8 cellular contexts compared by ENCODE assay signal in genomic region chrX:129786210-129786651, GRCh38. TPM values are rescaled to one million over a fixed set of nuclear protein-coding genes. Genes with fewer than 3 reads are reported as not detected.
A peak's percentile ranks its signal among the peaks of the same experiment; 100 is the strongest.
DNase-seq lines count a peak whose midpoint lies in the region; ATAC-seq and TF ChIP-seq lines count a peak whose summit lies in the region.

No MANE protein-coding gene starts in this region.

- no peaks in the 10 kb centered on the region for H3K9me3 Mint-ChIP-seq in activated naive CD8-positive, alpha-beta T cell treated with anti-CD3 and anti-CD28 coated beads for 36 hours

- no peaks in the 10 kb centered on the region for H3K9me3 ChIP-seq in HAP-1

- CTCF ChIA-PET in GM10248 (lab: Yijun Ruan, JAX) = no interaction called here

- no peaks in the 10 kb centered on the region for H3K36me3 ChIP-seq in HAP-1 (replicated peaks)

- no peak overlapping the region for H3K4me3 ChIP-seq in HAP-1

- in situ Hi-C loops in HAP-1 (cut with MboI; ENCODE audit: low sequenced_read_pairs) = no loop called here

- no peaks in the 10 kb centered on the region for H3K27me3 Mint-ChIP-seq in activated naive CD8-positive, alpha-beta T cell treated with anti-CD3 and anti-CD28 coated beads for 36 hours

- H3K4me1 ChIP-seq in HAP-1 = no peaks in the 10 kb centered on the region

- peak overlapping the region; percentile 86 for H3K27ac Mint-ChIP-seq in activated naive CD8-positive, alpha-beta T cell treated with anti-CD3 and anti-CD28 coated beads for 36 hours

- H3K4me3 Mint-ChIP-seq in activated naive CD8-positive, alpha-beta T cell treated with anti-CD3 and anti-CD28 coated beads for 36 hours = peak overlapping the region; percentile 66

- POLR2A ChIA-PET in GM10248 (lab: Yijun Ruan, JAX) = interaction anchor here (1.0 kb wide), 1 partner anchor 12 kb away, joined by 5 read pairs; no protein-coding TSS in a partner anchor

- no peak for TF ChIP-seq CTCF in GM10248 (IDR thresholded peaks at IDR 0.05; ENCODE audit: control extremely low read depth, extremely low read depth, low read depth, missing control alignments)

- H3K27me3 ChIP-seq in HAP-1 (ENCODE audit: low read depth) = no peaks in the 10 kb centered on the region

- peaks cover 50% of the 10 kb centered on the region for H3K4me1 Mint-ChIP-seq in activated naive CD8-positive, alpha-beta T cell treated with anti-CD3 and anti-CD28 coated beads for 36 hours

- H3K36me3 Mint-ChIP-seq in activated naive CD8-positive, alpha-beta T cell treated with anti-CD3 and anti-CD28 coated beads for 36 hours = peaks cover 57% of the 10 kb centered on the region

- DNase-seq in GM10248 (ENCODE audit: extremely low spot score) (peak; percentile 65), HCEC 1CT (no peak), A172 (ENCODE audit: low spot score) (no peak), HAP-1 (ENCODE audit: low spot score in 2 of 2) (no peak)
- DNase-seq in activated naive CD8-positive, alpha-beta T cell treated with anti-CD3 and anti-CD28 coated beads for 36 hours = no peak
- no peak for DNase-seq in activated CD4-positive, alpha-beta T cell treated with anti-CD3 and anti-CD28 coated beads for 4 hours

- peak; percentile 66 for ATAC-seq in GM19463 (IDR thresholded peaks at IDR 0.05; ENCODE audit: unreplicated experiment)
- peak; percentile 84 for ATAC-seq in HG03432 (IDR thresholded peaks at IDR 0.05; ENCODE audit: unreplicated experiment)

RNA-seq across cellular contexts. Expression of gene SASH3, which starts 6.5 kb away (rescaled TPM):
- total RNA-seq in activated naive CD8-positive, alpha-beta T cell treated with anti-CD3 and anti-CD28 coated beads for 36 hours = 100 to 1,000 TPM; 121 to 123 TPM
- total RNA-seq in A172 (2014; rRNA removed; shearing (Covaris generic)) = not detected in 2 replicates

RNA-seq across cellular contexts. Expression of gene XPNPEP2, which starts 47.5 kb away (rescaled TPM):
- total RNA-seq in activated naive CD8-positive, alpha-beta T cell treated with anti-CD3 and anti-CD28 coated beads for 36 hours = under 1 TPM; 0.12 to 0.32 TPM
- total RNA-seq in A172 (2014; rRNA removed; shearing (Covaris generic)) = not detected in 2 replicates

RNA-seq across cellular contexts. Expression of gene ZDHHC9, which starts 57.5 kb away (rescaled TPM):
- 10 to 100 TPM; 10.9 to 12.8 TPM for total RNA-seq in activated naive CD8-positive, alpha-beta T cell treated with anti-CD3 and anti-CD28 coated beads for 36 hours
- 10.4 and 18.8 TPM in 2 replicates for total RNA-seq in A172 (2014; rRNA removed; shearing (Covaris generic))

Comparison
In these comparisons a context has a peak if more than half of its experiments do, and no peak if none do; other contexts are left out.
1. RNA of gene SASH3, which starts 6.5 kb away (total RNA-seq): 121 to 123 TPM in activated naive CD8-positive, alpha-beta T cell treated with anti-CD3 and anti-CD28 coated beads for 36 hours; not detected in A172; every median in the first group is over 100 times any median in the second.